ENCODE assay signal across 16 cellular contexts in the genomic region with DNA sequence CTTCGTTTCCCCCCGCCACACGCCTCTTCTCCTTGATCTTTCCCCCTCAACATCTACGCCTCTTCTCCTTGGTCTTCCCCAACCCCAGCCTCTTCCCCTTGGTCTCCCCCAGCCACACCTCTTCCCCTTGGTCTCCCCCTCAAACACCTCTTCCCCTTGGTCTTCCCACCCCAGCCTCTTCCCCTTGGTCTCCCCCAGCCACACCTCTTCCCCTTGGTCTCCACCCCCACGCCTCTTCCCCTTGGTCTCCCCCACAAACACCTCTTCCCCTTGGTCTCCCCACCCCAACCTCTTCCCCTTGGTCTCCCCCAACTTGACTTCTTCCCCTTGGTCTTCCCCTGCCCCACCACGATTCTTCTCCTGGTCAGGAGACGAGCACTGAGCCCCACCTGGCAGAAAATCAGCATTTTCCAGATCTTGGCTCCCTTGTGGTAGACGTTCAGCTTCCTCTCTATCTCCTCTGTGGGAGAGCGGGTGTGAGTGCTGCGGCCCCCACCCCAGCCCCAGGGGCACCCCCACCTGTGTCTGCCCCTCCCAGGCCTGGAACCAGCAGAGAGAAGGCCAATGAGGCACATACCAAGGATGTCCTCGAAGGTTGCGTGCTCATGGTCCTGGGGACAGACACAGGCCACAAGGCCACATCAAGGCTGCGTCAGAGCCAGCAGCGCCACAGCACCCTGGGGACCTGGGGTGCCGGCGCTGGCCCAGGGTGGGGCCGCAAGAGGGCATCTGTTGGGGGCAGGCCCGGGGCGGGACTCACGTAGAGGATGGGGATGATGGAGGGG. TPM values are rescaled to one million over a fixed set of nuclear protein-coding genes. Genes with fewer than 3 reads are reported as not detected.
A peak's percentile ranks its signal among the peaks of the same experiment; 100 is the strongest.
DNase-seq lines count a peak whose midpoint lies in the region; ATAC-seq and TF ChIP-seq lines count a peak whose summit lies in the region.
"Had no signal": no experiment of that assay in that cellular context is flagged by ENCODE, and none has a peak within 500 bp of the region (broad histone marks: within the 10 kb centered on the region; RNA-seq: fewer than 3 reads in every experiment).

No MANE protein-coding gene starts in this region.

- no peaks in the 10 kb centered on the region for H3K27me3 Mint-ChIP-seq in activated CD4-positive, alpha-beta T cell treated with anti-CD3 and anti-CD28 coated beads, Interleukin-2, amount 10 ng/mL, durations not matched to agents 24 days and 14 days
- H3K27me3 Mint-ChIP-seq: activated naive CD8-positive, alpha-beta T cell had no signal

- peaks cover 34% of the 10 kb centered on the region for H3K36me3 Mint-ChIP-seq in activated CD4-positive, alpha-beta T cell treated with anti-CD3 and anti-CD28 coated beads, Interleukin-2, amount 10 ng/mL, durations not matched to agents 24 days and 14 days (ENCODE audit: low read depth)
- H3K36me3 Mint-ChIP-seq: activated naive CD8-positive, alpha-beta T cell had no signal

- H3K27me3 ChIP-seq in RWPE2 (ENCODE audit: insufficient read depth, poor library complexity, severe bottlenecking): no peaks in the 10 kb centered on the region
- H3K27me3 ChIP-seq in heart left ventricle: no peaks in the 10 kb centered on the region
- H3K27me3 ChIP-seq: neural progenitor cell had no signal

- H3K4me1 ChIP-seq in RWPE2 (ENCODE audit: insufficient read depth, poor library complexity, severe bottlenecking) (no peaks in the 10 kb centered on the region), heart left ventricle (peaks cover 0 to 22% (median 11%) of the 10 kb centered on the region in 12 donors)

- H3K4me3 ChIP-seq in RWPE2 (ENCODE audit: severe bottlenecking) (no peak overlapping the region), heart left ventricle (no peak overlapping the region)
- H3K4me3 ChIP-seq: A549, neural progenitor cell had no signal

- peak; percentile 58 for DNase-seq in activated CD4-positive, alpha-beta T cell treated with anti-CD3 and anti-CD28 coated beads, Interleukin-2, amount 10 ng/mL, durations not matched to agents 24 days and 14 days
- DNase-seq in activated CD4-positive, alpha-beta T cell treated with anti-CD3 and anti-CD28 coated beads for 1 hour: no peak
- DNase-seq in RWPE2 (ENCODE audit: low spot score) (peak; percentile 26), heart left ventricle (peak in 4 of 5 donors; percentile 17 to 60 (median 25)), posterior vena cava (ENCODE audit: low spot score) (peak; percentile 75), GM13977 (ENCODE audit: low spot score) (no peak), hippocampal formation (lab: John Stamatoyannopoulos, UW) (no peak)
- DNase-seq: NCI-H1105, NCI-H446 treated with DMSO at 0.1 percent for 48 hours, OCI-M1 had no signal

- no peak overlapping the region for H3K27ac ChIP-seq in RWPE2 (ENCODE audit: poor library complexity, severe bottlenecking)
- no peak overlapping the region for H3K27ac ChIP-seq in heart left ventricle
- H3K27ac ChIP-seq: A549, neural progenitor cell had no signal

- no peak for TF ChIP-seq CTCF in RWPE2 (IDR thresholded peaks at IDR 0.05; ENCODE audit: poor library complexity, severe bottlenecking)
- TF ChIP-seq CTCF in heart left ventricle (IDR thresholded peaks at IDR 0.05): no peak
- TF ChIP-seq CTCF in GM13977 (IDR thresholded peaks at IDR 0.05; ENCODE audit: extremely low read depth, insufficient read depth, missing control alignments): no peak

- H3K36me3 ChIP-seq in RWPE2 (ENCODE audit: low read depth) (peaks cover 25% of the 10 kb centered on the region), heart left ventricle (peaks cover 0 to 26% (median 3%) of the 10 kb centered on the region in 9 donors)
- H3K36me3 ChIP-seq: neural progenitor cell had no signal

- in situ Hi-C loops in GM13977 (cut with MboI; ENCODE audit: low pct_unique_long_range_greater_than_20kb, low sequenced_read_pairs, unreplicated experiment): no loop called here

- no peaks in the 10 kb centered on the region for H3K9me3 Mint-ChIP-seq in activated CD4-positive, alpha-beta T cell treated with anti-CD3 and anti-CD28 coated beads, Interleukin-2, amount 10 ng/mL, durations not matched to agents 24 days and 14 days
- H3K9me3 Mint-ChIP-seq: neural progenitor cell had no signal

- H3K4me3 Mint-ChIP-seq in activated CD4-positive, alpha-beta T cell treated with anti-CD3 and anti-CD28 coated beads, Interleukin-2, amount 10 ng/mL, durations not matched to agents 24 days and 14 days: peak overlapping the region; percentile 52
- H3K4me3 Mint-ChIP-seq: activated naive CD8-positive, alpha-beta T cell; neural progenitor cell had no signal

- H3K9me3 ChIP-seq in RWPE2 (ENCODE audit: severe bottlenecking) (no peaks in the 10 kb centered on the region), heart left ventricle (no peaks in the 10 kb centered on the region)
- H3K9me3 ChIP-seq: A549 had no signal

- H3K4me1 Mint-ChIP-seq in activated CD4-positive, alpha-beta T cell treated with anti-CD3 and anti-CD28 coated beads, Interleukin-2, amount 10 ng/mL, durations not matched to agents 24 days and 14 days: peaks cover 25% of the 10 kb centered on the region

- peak overlapping the region; percentile 19 for H3K27ac Mint-ChIP-seq in activated CD4-positive, alpha-beta T cell treated with anti-CD3 and anti-CD28 coated beads, Interleukin-2, amount 10 ng/mL, durations not matched to agents 24 days and 14 days
- H3K27ac Mint-ChIP-seq: activated naive CD8-positive, alpha-beta T cell; neural progenitor cell had no signal

- intact Hi-C loops in activated CD4-positive, alpha-beta T cell treated with anti-CD3 and anti-CD28 coated beads, Interleukin-2, amount 10 ng/mL, durations not matched to agents 24 days and 14 days (cut with micrococcal nuclease): loop anchor here (5.0 to 10.0 kb wide), 2 partner anchors 657 to 970 kb away; a partner anchor contains a TSS
- intact Hi-C loops in heart left ventricle (cut with DNase I): no loop called here
- intact Hi-C loops in posterior vena cava (cut with DNase I): no loop called here

- TF ChIP-seq POLR2A in heart left ventricle (IDR thresholded peaks at IDR 0.05): no peak

- 92 to 94% (median 93%) methylated on average over 18 to 20 of the region's 20 CpGs for WGBS in heart left ventricle, 4 donors

- ATAC-seq in RWPE2 (ENCODE audit: low read depth) (no peak), heart left ventricle (no peak), HG03196 (IDR thresholded peaks at IDR 0.05; ENCODE audit: unreplicated experiment) (no peak)
- ATAC-seq: A549, left lobe of liver had no signal

RNA-seq across cellular contexts. Expression of a gene that starts 7.0 kb away (rescaled TPM):
- 68.6 and 69.6 TPM in 2 replicates for total RNA-seq in activated CD4-positive, alpha-beta T cell treated with anti-CD3 and anti-CD28 coated beads, Interleukin-2, amount 10 ng/mL, durations not matched to agents 24 days and 14 days
- total RNA-seq in heart left ventricle (10 to 100 TPM in 8 of 9 donors, 1 to 10 TPM in 1; 7.5 to 21.0 (median 12.6) TPM), posterior vena cava (10 to 100 TPM; 47.6 to 55.5 TPM)
- 10 to 100 TPM; 17.3 to 22.1 TPM for polyA plus RNA-seq in heart left ventricle

RNA-seq across cellular contexts. Expression of a gene that starts 11.0 kb away (rescaled TPM):
- total RNA-seq in activated CD4-positive, alpha-beta T cell treated with anti-CD3 and anti-CD28 coated beads, Interleukin-2, amount 10 ng/mL, durations not matched to agents 24 days and 14 days: not detected in 2 replicates
- total RNA-seq in heart left ventricle: not detected
- polyA plus RNA-seq in heart left ventricle: not detected
- not detected for total RNA-seq in posterior vena cava
- total RNA-seq: temporal lobe had no signal

RNA-seq across cellular contexts. Expression of a gene that starts 29.0 kb away (rescaled TPM):
- 0.30 and 0.36 TPM in 2 replicates for total RNA-seq in activated CD4-positive, alpha-beta T cell treated with anti-CD3 and anti-CD28 coated beads, Interleukin-2, amount 10 ng/mL, durations not matched to agents 24 days and 14 days
- total RNA-seq in heart left ventricle (1 to 10 TPM in 8 of 9 donors, under 1 TPM in 1; 0.81 to 5.5 (median 2.7) TPM), posterior vena cava (1 to 10 TPM; 2.0 to 2.7 TPM)
- 1 to 10 TPM in 1 of 2 donors, under 1 TPM in 1; 0.44 to 4.1 TPM for polyA plus RNA-seq in heart left ventricle

RNA-seq across cellular contexts. Expression of a gene that starts 29.2 kb away (rescaled TPM):
- 4.4 and 5.2 TPM in 2 replicates for total RNA-seq in activated CD4-positive, alpha-beta T cell treated with anti-CD3 and anti-CD28 coated beads, Interleukin-2, amount 10 ng/mL, durations not matched to agents 24 days and 14 days
- total RNA-seq in heart left ventricle (10 to 100 TPM in 2 of 9 donors, 1 to 10 TPM in 7; 4.1 to 12.9 (median 8.6) TPM), posterior vena cava (10 to 100 TPM; 13.9 to 14.6 TPM)
- 10 to 100 TPM in 1 of 2 donors, 1 to 10 TPM in 1; 5.6 to 15.2 TPM for polyA plus RNA-seq in heart left ventricle

Comparison
In these comparisons a context has a peak if more than half of its experiments do, and no peak if none do; other contexts are left out.
1. DNase-seq: peak in activated CD4-positive, alpha-beta T cell treated with anti-CD3 and anti-CD28 coated beads, Interleukin-2, amount 10 ng/mL, durations not matched to agents 24 days and 14 days (single experiment), RWPE2 (single experiment), heart left ventricle (4 of 5) and posterior vena cava (single experiment); none in activated CD4-positive, alpha-beta T cell treated with anti-CD3 and anti-CD28 coated beads for 1 hour (single experiment), GM13977 (single experiment) and hippocampal formation (0 of 2).